ENCODE assay signal across 14 cellular contexts in genomic region chr1:14435368-14436023, GRCh38.
DNase-seq lines count a peak whose midpoint lies in the region; ATAC-seq and TF ChIP-seq lines count a peak whose summit lies in the region.
"Had no signal": no experiment of that assay in that cellular context is flagged by ENCODE, and none has a peak within 500 bp of the region (broad histone marks: within the 10 kb centered on the region; RNA-seq: fewer than 3 reads in every experiment).

No MANE protein-coding gene starts in this region.

- H3K36me3 Mint-ChIP-seq in endothelial cell (ENCODE audit: low read depth, unreplicated experiment) (no peaks in the 10 kb centered on the region), neural crest cell (ENCODE audit: low read depth) (no peaks in the 10 kb centered on the region)
- H3K36me3 Mint-ChIP-seq: CD8-positive, alpha-beta T cell had no signal

- no peak for ATAC-seq in GM18520 (IDR thresholded peaks at IDR 0.05; ENCODE audit: unreplicated experiment)
- ATAC-seq: CD8-positive, alpha-beta T cell had no signal

- TF ChIP-seq CTCF in GM12873 (IDR thresholded peaks at IDR 0.05; ENCODE audit: insufficient read depth, low read depth, low read length, missing control alignments) = peak; percentile 32
- TF ChIP-seq CTCF in LNCAP (IDR thresholded peaks at IDR 0.05) = peak; percentile 31; the same call in 1 of the 2 replicates
- TF ChIP-seq CTCF in endothelial cell (IDR thresholded peaks at IDR 0.05; ENCODE audit: unreplicated experiment) = peak; percentile 28
- peak; percentile 44 for TF ChIP-seq CTCF in neural crest cell (conservative IDR thresholded peaks at IDR 0.05)

- H3K4me1 Mint-ChIP-seq in endothelial cell (ENCODE audit: unreplicated experiment) (peaks cover 27% of the 10 kb centered on the region), neural crest cell (no peaks in the 10 kb centered on the region)

- DNase-seq in endothelial cell (ENCODE audit: low spot score) (no peak), neural crest cell (ENCODE audit: low read depth, low spot score) (no peak), NOMO-1 treated with dmso at 0.1 percent for 144 hours (lab: John Stamatoyannopoulos, UW; ENCODE audit: unreplicated experiment) (no peak), D341Med (ENCODE audit: low spot score) (no peak)
- no peak for DNase-seq in stimulated activated CD4-positive, alpha-beta T cell treated with anti-CD3 and anti-CD28 coated beads, Interleukin-4, amount 100 ng/mL, for 4 hours
- DNase-seq: activated naive CD4-positive, alpha-beta T cell treated with Interleukin-2 at 50 U/mL for 16 hours; CD8-positive, alpha-beta T cell; effector memory CD4-positive, alpha-beta T cell; NCI-H226; spleen; tibial artery had no signal

- H3K4me3 Mint-ChIP-seq in endothelial cell (ENCODE audit: unreplicated experiment) (no peak overlapping the region), neural crest cell (no peak overlapping the region)
- H3K4me3 Mint-ChIP-seq: CD8-positive, alpha-beta T cell had no signal

- H3K9me3 Mint-ChIP-seq in endothelial cell (ENCODE audit: unreplicated experiment) = no peaks in the 10 kb centered on the region
- H3K9me3 Mint-ChIP-seq in neural crest cell = peaks cover 10% of the 10 kb centered on the region
- H3K9me3 Mint-ChIP-seq: CD8-positive, alpha-beta T cell had no signal

- H3K27ac Mint-ChIP-seq in endothelial cell (ENCODE audit: unreplicated experiment) (no peak overlapping the region), neural crest cell (ENCODE audit: unreplicated experiment) (no peak overlapping the region)
- H3K27ac Mint-ChIP-seq: CD8-positive, alpha-beta T cell had no signal

- H3K27me3 Mint-ChIP-seq in endothelial cell (ENCODE audit: unreplicated experiment) (peaks cover 1% of the 10 kb centered on the region), neural crest cell (ENCODE audit: low read depth) (peaks cover 6% of the 10 kb centered on the region)
